In the genomic region with DNA sequence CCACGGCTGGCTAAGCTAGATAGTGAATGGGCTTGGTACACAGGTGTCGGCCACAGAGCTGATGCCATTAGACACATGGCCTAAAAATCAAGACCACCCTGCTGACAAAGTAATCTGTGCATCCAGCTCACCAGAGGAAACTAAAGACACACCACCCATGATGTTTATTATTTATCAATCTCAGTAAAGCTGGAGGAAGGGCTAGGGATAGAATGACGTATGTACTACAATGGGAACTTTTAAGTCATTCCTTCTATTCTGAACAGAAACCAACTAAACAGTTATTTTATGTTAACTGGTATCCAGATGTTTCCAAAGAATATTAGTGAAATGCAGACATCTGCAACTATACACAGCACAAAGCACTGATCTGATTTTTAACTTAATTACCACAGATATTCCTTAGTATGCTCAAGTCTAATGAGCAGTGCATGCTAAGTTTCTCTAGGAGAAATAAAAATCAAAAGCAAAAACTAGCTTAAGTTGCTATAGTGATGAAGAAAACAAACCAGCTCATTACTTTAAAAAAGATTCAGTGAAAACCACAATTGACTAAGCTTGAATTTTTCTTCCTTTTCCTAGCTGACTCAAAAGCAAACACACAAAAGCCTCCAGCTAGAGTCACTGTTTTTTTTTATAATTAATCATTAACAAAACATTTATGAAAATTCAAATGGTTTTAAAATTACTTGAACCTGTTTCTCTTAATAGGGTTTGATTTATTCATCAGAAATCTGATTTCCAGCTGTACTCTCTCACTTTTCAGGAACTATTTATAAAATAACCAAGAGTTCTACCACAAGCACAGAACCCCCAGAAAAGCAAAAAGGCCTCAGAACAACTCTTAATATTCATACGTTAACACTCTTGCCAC, we compare ENCODE assay signal across 7 cellular contexts.
DNase-seq lines count a peak whose midpoint lies in the region; ATAC-seq and TF ChIP-seq lines count a peak whose summit lies in the region.
"Not testable (repeated sequence)": the region's sequence is repeated elsewhere in the genome, so short reads cannot be mapped to it uniquely, and the experiment has no call there.

No MANE protein-coding gene starts in this region.

- not testable (repeated sequence) for H3K9me3 ChIP-seq in SJSA1 (replicated peaks)

- in situ Hi-C loops in astrocyte of the spinal cord (cut with HindIII; ENCODE audit: low sequenced_read_pairs): not testable (repeated sequence)

- H3K27me3 ChIP-seq in SJSA1 (replicated peaks): not testable (repeated sequence)

- peaks cover 20% of the 10 kb centered on the region for H3K4me1 ChIP-seq in SJSA1 (replicated peaks)

- H3K4me3 ChIP-seq in SJSA1; astrocyte of the spinal cord (ENCODE audit: low read depth, low read length); foreskin fibroblast (ENCODE audit: low read depth in 1 of 2, low read length in 2 of 2): not testable (repeated sequence)

- H3K36me3 ChIP-seq in SJSA1: not testable (repeated sequence)

- ATAC-seq in GM18508 (IDR thresholded peaks at IDR 0.05; ENCODE audit: insufficient read depth, unreplicated experiment) (peak; percentile 52), GM21576 (IDR thresholded peaks at IDR 0.05; ENCODE audit: unreplicated experiment) (peak; percentile 63), HG03135 (IDR thresholded peaks at IDR 0.05; ENCODE audit: unreplicated experiment) (peak; percentile 37)

- H3K27ac ChIP-seq in SJSA1: peak overlapping the region; percentile 86

- DNase-seq in SJSA1 (ENCODE audit: low read depth in 1 of 2, low spot score in 2 of 2) (peak in 1 of 2 experiments; percentile 79), astrocyte of the spinal cord (ENCODE audit: low read depth, low spot score) (peak; percentile 54), foreskin fibroblast (peak; percentile 1 to 9), renal cortical epithelial cell (ENCODE audit: low read depth) (peak; percentile 78)

- not testable (repeated sequence) for TF ChIP-seq CTCF in astrocyte of the spinal cord (IDR thresholded peaks at IDR 0.05; ENCODE audit: low read depth, low read length); foreskin fibroblast (IDR thresholded peaks at IDR 0.05; ENCODE audit: low read depth, low read length)
